27 cellular contexts compared by ENCODE assay signal in the genomic region with DNA sequence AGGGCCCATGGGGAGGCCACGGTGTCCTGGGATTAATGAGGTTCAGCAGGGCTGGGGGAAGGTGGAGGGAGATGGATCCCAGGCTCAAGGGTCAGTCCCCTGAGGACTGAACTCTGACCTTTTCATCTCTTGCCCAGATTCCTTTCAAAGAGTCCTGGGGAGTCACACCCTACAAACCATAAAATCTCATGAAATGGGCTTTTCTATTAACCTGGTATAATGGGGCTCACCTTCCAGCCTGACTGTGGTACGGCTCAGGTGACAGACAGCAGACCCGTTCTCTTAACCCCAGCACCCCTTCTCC.
A peak's percentile ranks its signal among the peaks of the same experiment; 100 is the strongest.
DNase-seq lines count a peak whose midpoint lies in the region; ATAC-seq and TF ChIP-seq lines count a peak whose summit lies in the region.
"Had no signal": no experiment of that assay in that cellular context is flagged by ENCODE, and none has a peak within 500 bp of the region (broad histone marks: within the 10 kb centered on the region; RNA-seq: fewer than 3 reads in every experiment).

No MANE protein-coding gene starts in this region.

- H3K4me3 Mint-ChIP-seq in T-cell = peak overlapping the region in 2 of 3 donors; percentile 4 to 72
- H3K4me3 Mint-ChIP-seq in naive B cell = peak overlapping the region in 5 of 8 donors; percentile 45 to 78 (median 66)
- H3K4me3 Mint-ChIP-seq: activated T-helper 17 cell treated with anti-CD3 and anti-CD28 coated beads, Interleukin-2, amount 50 U/mL, for 72 hours; CD4-positive, alpha-beta T cell; WTC11 had no signal

- H3K27me3 Mint-ChIP-seq in T-cell (peaks cover 15 to 21% of the 10 kb centered on the region in 2 donors), naive B cell (peaks cover 24 to 50% (median 39%) of the 10 kb centered on the region in 3 donors)
- H3K27me3 Mint-ChIP-seq: progenitor cell of endocrine pancreas had no signal

- H3K9me3 Mint-ChIP-seq in T-cell = no peaks in the 10 kb centered on the region
- no peaks in the 10 kb centered on the region for H3K9me3 Mint-ChIP-seq in naive B cell
- H3K9me3 Mint-ChIP-seq: activated T-helper 17 cell treated with anti-CD3 and anti-CD28 coated beads, Interleukin-2, amount 50 U/mL, for 72 hours; CD4-positive, alpha-beta T cell; WTC11 had no signal

- H3K27me3 ChIP-seq in BLaER1 = no peaks in the 10 kb centered on the region
- no peaks in the 10 kb centered on the region; the same call in 1 of the 2 replicates for H3K27me3 ChIP-seq in GM06990 (replicated peaks; ENCODE audit: control insufficient read depth, insufficient read depth, low read length)
- H3K27me3 ChIP-seq: brain microvascular endothelial cell had no signal

- no peak overlapping the region for H3K27ac Mint-ChIP-seq in T-cell
- peak overlapping the region in 2 of 6 donors; percentile 48 to 64 for H3K27ac Mint-ChIP-seq in naive B cell
- H3K27ac Mint-ChIP-seq: activated T-helper 17 cell treated with anti-CD3 and anti-CD28 coated beads, Interleukin-2, amount 50 U/mL, for 72 hours; CD4-positive, alpha-beta T cell had no signal

- DNase-seq in GM06990 (ENCODE audit: extremely low read depth, insufficient read length) = no peak
- no peak for DNase-seq in T-cell
- no peak for DNase-seq in naive B cell
- no peak for DNase-seq in MV-4-11 (lab: John Stamatoyannopoulos, UW)
- no peak for DNase-seq in SW480 (ENCODE audit: low spot score)
- DNase-seq: activated CD4-positive, alpha-beta T cell treated with anti-CD3 and anti-CD28 coated beads, Interleukin-2, amount 50 U/mL, for 4 hours; brain microvascular endothelial cell; Karpas-422; left ventricle myocardium superior; midbrain; NCI-H1048; NCI-H187; NCI-H526 treated with DMSO at 0.1 percent for 48 hours; T1000; transverse colon had no signal

- H3K36me3 ChIP-seq in BLaER1 (no peaks in the 10 kb centered on the region), GM06990 (ENCODE audit: control insufficient read depth, insufficient read depth, low read length) (no peaks in the 10 kb centered on the region)
- H3K36me3 ChIP-seq: adrenal gland, brain microvascular endothelial cell, gastroesophageal sphincter, transverse colon had no signal

- ATAC-seq in T-cell (replicated peaks in 1 of 4) (no peak), naive B cell (ENCODE audit: low read depth in 2 of 2) (no peak), GM21526 (IDR thresholded peaks at IDR 0.05; ENCODE audit: low FRiP score, unreplicated experiment) (no peak), HG02678 (IDR thresholded peaks at IDR 0.05; ENCODE audit: unreplicated experiment) (no peak)
- ATAC-seq: gastroesophageal sphincter, left ventricle myocardium superior, SK-N-SH treated with all-trans-retinoic acid at 6 μM for 48 hours, WTC11 had no signal

- POLR2A ChIA-PET in T-cell (lab: Charles Lee) = no interaction called here

- no peaks in the 10 kb centered on the region for H3K36me3 Mint-ChIP-seq in T-cell
- no peaks in the 10 kb centered on the region for H3K36me3 Mint-ChIP-seq in naive B cell
- H3K36me3 Mint-ChIP-seq: WTC11 had no signal

- peak overlapping the region; percentile 70 for H3K4me3 ChIP-seq in BLaER1
- peak overlapping the region; percentile 20 for H3K4me3 ChIP-seq in GM06990 (replicated peaks; ENCODE audit: low read depth, low read length)
- H3K4me3 ChIP-seq: adrenal gland, gastroesophageal sphincter, transverse colon had no signal

- CTCF ChIA-PET in T-cell (lab: Charles Lee) = interaction anchor here in 1 of 2 donors (0.6 kb wide), 1 partner anchor 393 kb away, joined by 3 read pairs; no protein-coding TSS in a partner anchor

- peak overlapping the region; percentile 99 for H3K4me2 ChIP-seq in BLaER1

- no peaks in the 10 kb centered on the region for H4K20me1 ChIP-seq in BLaER1

- H3K27ac ChIP-seq in BLaER1 = peak overlapping the region; percentile 98
- H3K27ac ChIP-seq: adrenal gland, brain microvascular endothelial cell, gastroesophageal sphincter, HL-60, RWPE1, transverse colon had no signal

- no peaks in the 10 kb centered on the region for H3K9me3 ChIP-seq in BLaER1
- H3K9me3 ChIP-seq: adrenal gland, gastroesophageal sphincter, transverse colon had no signal

- peaks cover 76% of the 10 kb centered on the region for H3K4me1 ChIP-seq in BLaER1
- H3K4me1 ChIP-seq: adrenal gland, gastroesophageal sphincter had no signal

- H3K4me1 Mint-ChIP-seq in T-cell = peaks cover 8 to 9% (median 9%) of the 10 kb centered on the region in 3 donors
- peaks cover 23 to 27% (median 24%) of the 10 kb centered on the region in 3 donors for H3K4me1 Mint-ChIP-seq in naive B cell

- H3K9ac ChIP-seq in BLaER1 = peak overlapping the region; percentile 89

- no peak for TF ChIP-seq CTCF in GM06990 (IDR thresholded peaks at IDR 0.05; ENCODE audit: insufficient read depth, low read length, poor library complexity, severe bottlenecking)
